ENCODE assay signal across 8 cellular contexts in the genomic region with DNA sequence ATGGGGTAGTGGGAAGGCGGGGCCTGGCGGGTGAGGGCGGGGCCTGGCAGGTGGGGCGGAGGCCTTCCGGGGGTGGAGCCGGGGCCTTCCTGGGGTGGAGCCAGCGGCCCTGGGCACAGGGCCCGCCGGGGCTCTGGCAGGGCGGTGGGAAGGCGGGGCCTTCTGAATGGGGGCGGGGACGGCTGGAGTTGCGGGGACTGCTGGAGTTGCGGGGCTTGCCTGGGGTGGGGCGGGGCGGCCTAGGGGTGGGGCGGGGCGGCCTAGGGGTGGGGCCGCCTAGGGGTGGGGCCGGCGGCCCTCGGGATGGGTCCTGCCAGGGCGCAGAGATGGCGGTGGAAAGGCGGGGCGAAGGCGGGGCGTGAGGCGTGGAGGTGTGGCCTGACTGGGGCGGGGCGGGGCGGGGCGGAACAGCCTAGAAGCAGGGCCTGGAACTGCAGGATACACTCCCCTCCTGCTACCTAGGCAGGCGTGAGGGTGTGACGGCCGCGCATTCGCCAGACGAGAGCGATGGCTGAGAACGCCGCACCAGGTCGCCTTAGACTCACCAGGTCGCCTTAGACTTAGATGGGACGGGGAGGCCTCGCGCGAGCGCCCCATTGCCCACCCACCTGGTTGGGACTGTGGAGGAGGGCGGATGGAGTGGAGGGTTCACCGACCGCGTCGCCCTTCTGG. TPM values are rescaled to one million over a fixed set of nuclear protein-coding genes. Genes with fewer than 3 reads are reported as not detected.
DNase-seq lines count a peak whose midpoint lies in the region; ATAC-seq and TF ChIP-seq lines count a peak whose summit lies in the region.

No MANE protein-coding gene starts in this region.

- H3K27me3 ChIP-seq in HUES6 (ENCODE audit: control insufficient read depth, insufficient read depth, low read length) = no peaks in the 10 kb centered on the region
- H3K27me3 ChIP-seq in right lobe of liver = no peaks in the 10 kb centered on the region

- no peak overlapping the region for H3K27ac ChIP-seq in HUES6 (ENCODE audit: low read depth, low read length)
- H3K27ac ChIP-seq in right lobe of liver = no peak overlapping the region

- no peaks in the 10 kb centered on the region for H3K36me3 ChIP-seq in HUES6 (ENCODE audit: control insufficient read depth, insufficient read depth, low read length)
- H3K36me3 ChIP-seq in right lobe of liver = no peaks in the 10 kb centered on the region

- no peak for TF ChIP-seq POLR2A in right lobe of liver (IDR thresholded peaks at IDR 0.05)

- no peaks in the 10 kb centered on the region for H3K36me3 Mint-ChIP-seq in dendritic cell treated with granulocyte-macrophage colony-stimulating factor and Interleukin-4, amounts not matched to agents 40 ng/mL and 50 ng/mL, for 4 days (ENCODE audit: low read depth)

- TF ChIP-seq CTCF in AG09319 (IDR thresholded peaks at IDR 0.05; ENCODE audit: low read depth, low read length) = no peak
- no peak for TF ChIP-seq CTCF in right lobe of liver (IDR thresholded peaks at IDR 0.05)

- H3K4me3 ChIP-seq in HUES6 (ENCODE audit: low read depth, low read length) (peak overlapping the region; percentile 50), right lobe of liver (peak overlapping the region in 1 of 3 donors; percentile 13)

- peak; percentile 27 for DNase-seq in AG09319 (ENCODE audit: extremely low read depth, low read depth)
- peak; percentile 76 to 79 for DNase-seq in activated CD4-positive, alpha-beta T cell treated with anti-CD3 and anti-CD28 coated beads, Interleukin-2, amount 50 U/mL, for 4 hours
- peak; percentile 80 to 82 (median 81) for DNase-seq in right lobe of liver
- DNase-seq in stimulated activated CD4-positive, alpha-beta T cell treated with anti-CD3 and anti-CD28 coated beads, TNF-alpha, amount 100 ng/mL, for 4 hours (ENCODE audit: low read depth in 3 of 3) = peak; percentile 63 to 68 (median 64)
- DNase-seq in NCI-H510A (lab: John Stamatoyannopoulos, UW) = no peak

- peaks cover 2% of the 10 kb centered on the region; the same call in 1 of the 2 replicates for H3K4me1 ChIP-seq in HUES6 (ENCODE audit: control insufficient read depth, insufficient read depth, low read length)
- H3K4me1 ChIP-seq in right lobe of liver = no peaks in the 10 kb centered on the region

- H3K9me3 Mint-ChIP-seq in dendritic cell treated with granulocyte-macrophage colony-stimulating factor and Interleukin-4, amounts not matched to agents 40 ng/mL and 50 ng/mL, for 4 days = no peaks in the 10 kb centered on the region

- H3K27me3 Mint-ChIP-seq in dendritic cell treated with granulocyte-macrophage colony-stimulating factor and Interleukin-4, amounts not matched to agents 40 ng/mL and 50 ng/mL, for 4 days = peaks cover 8% of the 10 kb centered on the region

- WGBS in right lobe of liver (ENCODE audit: insufficient coverage, low coverage, low lambda C conversion rate, missing lambda C conversion rate) = 4% methylated on average over 9 of the region's 55 CpGs

- intact Hi-C loops in dendritic cell treated with granulocyte-macrophage colony-stimulating factor and Interleukin-4, amounts not matched to agents 40 ng/mL and 50 ng/mL, for 4 days (cut with micrococcal nuclease) = no loop called here
- intact Hi-C loops in right lobe of liver (cut with DNase I) = no loop called here

- ATAC-seq in GM19463 (IDR thresholded peaks at IDR 0.05; ENCODE audit: unreplicated experiment) = peak; percentile 80
- peak; percentile 81 to 86 (median 84) for ATAC-seq in right lobe of liver

- H3K9ac ChIP-seq in HUES6 (ENCODE audit: low read length) = no peak overlapping the region

- H3K27ac Mint-ChIP-seq in dendritic cell treated with granulocyte-macrophage colony-stimulating factor and Interleukin-4, amounts not matched to agents 40 ng/mL and 50 ng/mL, for 4 days = peak overlapping the region; percentile 66

- peaks cover 20% of the 10 kb centered on the region for H3K4me1 Mint-ChIP-seq in dendritic cell treated with granulocyte-macrophage colony-stimulating factor and Interleukin-4, amounts not matched to agents 40 ng/mL and 50 ng/mL, for 4 days (ENCODE audit: low read depth)

- H3K9me3 ChIP-seq in HUES6 (ENCODE audit: control insufficient read depth, insufficient read depth, low read depth, low read length) = no peaks in the 10 kb centered on the region
- H3K9me3 ChIP-seq in right lobe of liver = no peaks in the 10 kb centered on the region

- H3K4me3 Mint-ChIP-seq in dendritic cell treated with granulocyte-macrophage colony-stimulating factor and Interleukin-4, amounts not matched to agents 40 ng/mL and 50 ng/mL, for 4 days = peak overlapping the region; percentile 61

RNA-seq across cellular contexts. Expression of gene RRP7A, which starts 19.3 kb away (rescaled TPM):
- 10 to 100 TPM in 5 of 6 experiments, 1 to 10 TPM in 1; 9.3 to 17.8 (median 14.7) TPM for total RNA-seq in right lobe of liver

RNA-seq across cellular contexts. Expression of gene SERHL2, which starts 53.5 kb away (rescaled TPM):
- 1 to 10 TPM in 2 of 6 experiments, under 1 TPM in 4; 0.29 to 2.9 (median 0.80) TPM for total RNA-seq in right lobe of liver
